ENCODE assay signal across 11 cellular contexts in the genomic region with DNA sequence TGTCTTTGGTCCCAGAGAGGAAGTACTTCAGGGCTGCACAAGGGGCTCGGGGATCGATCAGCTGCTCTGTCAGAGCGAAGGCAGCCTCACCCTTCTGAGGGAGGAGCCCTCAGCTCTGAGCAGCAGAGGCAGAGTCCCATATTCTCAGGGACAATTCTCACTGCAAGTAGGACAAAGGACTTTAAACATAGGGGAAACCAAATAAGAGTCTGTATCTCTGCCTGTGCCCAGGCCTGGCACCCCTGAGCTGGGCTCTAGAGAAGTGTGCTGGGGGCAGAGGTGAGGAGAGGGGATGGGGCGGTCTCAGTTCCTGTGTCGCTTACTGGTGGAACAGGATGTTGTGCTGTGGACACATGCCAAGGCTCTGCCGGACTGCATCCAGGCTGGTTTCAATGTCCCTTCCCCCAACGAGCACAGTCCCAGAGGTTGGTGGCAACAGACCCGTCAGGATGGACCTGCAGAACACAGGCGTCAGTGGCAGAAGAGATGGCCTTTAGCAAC.
DNase-seq lines count a peak whose midpoint lies in the region; ATAC-seq and TF ChIP-seq lines count a peak whose summit lies in the region.
"Had no signal": no experiment of that assay in that cellular context is flagged by ENCODE, and none has a peak within 500 bp of the region (broad histone marks: within the 10 kb centered on the region; RNA-seq: fewer than 3 reads in every experiment).

No MANE protein-coding gene starts in this region.

- intact Hi-C loops in heart right ventricle (cut with DNase I) = loop anchor here in 2 of 10 donors (2.0 to 5.0 kb wide), 2 partner anchors 16 to 293 kb away; no protein-coding TSS in a partner anchor

- H3K4me1 Mint-ChIP-seq in T-helper 17 cell = peaks cover 4% of the 10 kb centered on the region
- H3K4me1 Mint-ChIP-seq in progenitor cell of endocrine pancreas (ENCODE audit: low read depth) = peaks cover 24% of the 10 kb centered on the region

- H3K9me3 ChIP-seq in T-helper 17 cell (ENCODE audit: control insufficient read depth, low read length, poor library complexity, severe bottlenecking) (no peaks in the 10 kb centered on the region), heart right ventricle (no peaks in the 10 kb centered on the region)

- H3K36me3 Mint-ChIP-seq in T-helper 17 cell (ENCODE audit: low read depth) (no peaks in the 10 kb centered on the region), progenitor cell of endocrine pancreas (ENCODE audit: insufficient read depth) (no peaks in the 10 kb centered on the region)
- H3K36me3 Mint-ChIP-seq: naive B cell had no signal

- H3K4me3 Mint-ChIP-seq in T-helper 17 cell = peak overlapping the region; percentile 19
- H3K4me3 Mint-ChIP-seq in progenitor cell of endocrine pancreas (ENCODE audit: low read depth) = no peak overlapping the region

- ATAC-seq in T-helper 17 cell (no peak), heart right ventricle (peak; percentile 26 to 75 (median 63)), GM21529 (IDR thresholded peaks at IDR 0.05; ENCODE audit: unreplicated experiment) (no peak)

- WGBS in heart right ventricle, 2 donors = 40 to 50% methylated on average over 9 of the region's 9 CpGs

- TF ChIP-seq CTCF in heart right ventricle (IDR thresholded peaks at IDR 0.05) (peak in 1 of 9 donors; percentile 8), progenitor cell of endocrine pancreas (IDR thresholded peaks at IDR 0.05; ENCODE audit: unreplicated experiment) (no peak)

- peaks cover 0 to under 1% (median 0%) of the 10 kb centered on the region in 7 donors for H3K27me3 ChIP-seq in heart right ventricle

- H3K27ac Mint-ChIP-seq in T-helper 17 cell (no peak overlapping the region), progenitor cell of endocrine pancreas (peak overlapping the region; percentile 93)

- H3K36me3 ChIP-seq in heart right ventricle = no peaks in the 10 kb centered on the region

- DNase-seq in GDM1 (lab: John Stamatoyannopoulos, UW) = peak; percentile 12
- no peak for DNase-seq in T-helper 17 cell
- DNase-seq in heart right ventricle = peak; percentile 68 to 77
- peak; percentile 36 for DNase-seq in progenitor cell of endocrine pancreas (ENCODE audit: low spot score, unreplicated experiment)
- DNase-seq in RKO (ENCODE audit: low spot score) = no peak
- DNase-seq in retina = no peak
- DNase-seq in activated T-cell treated with anti-CD3 and anti-CD28 coated beads for 4 hours = no peak
- DNase-seq: effector memory CD4-positive, alpha-beta T cell; naive B cell; NCI-H510A treated with DMSO at 0.1 percent for 48 hours had no signal

- H3K9me3 Mint-ChIP-seq in progenitor cell of endocrine pancreas (ENCODE audit: low read depth) = no peaks in the 10 kb centered on the region

- H3K4me1 ChIP-seq in heart right ventricle = peaks cover 18 to 84% (median 63%) of the 10 kb centered on the region in 9 donors

- peak overlapping the region; percentile 81 to 98 (median 92) for H3K27ac ChIP-seq in heart right ventricle

- H3K4me3 ChIP-seq in heart right ventricle = peak overlapping the region in 3 of 10 donors; percentile 6 to 15 (median 14)

- H3K27me3 Mint-ChIP-seq in T-helper 17 cell = peaks cover 48% of the 10 kb centered on the region
- H3K27me3 Mint-ChIP-seq in progenitor cell of endocrine pancreas = no peaks in the 10 kb centered on the region

Comparison
In these comparisons a context has a peak if more than half of its experiments do, and no peak if none do; other contexts are left out.
1. DNase-seq: peak in GDM1 (single experiment), heart right ventricle (2 of 2) and progenitor cell of endocrine pancreas (single experiment); none in T-helper 17 cell (0 of 3), RKO (single experiment), retina (single experiment) and activated T-cell treated with anti-CD3 and anti-CD28 coated beads for 4 hours (single experiment).
2. ATAC-seq: peak in heart right ventricle (8 of 8); none in T-helper 17 cell (single experiment) and GM21529 (single experiment).